Comparison of ENCODE assay signal across 22 cellular contexts in the genomic region with DNA sequence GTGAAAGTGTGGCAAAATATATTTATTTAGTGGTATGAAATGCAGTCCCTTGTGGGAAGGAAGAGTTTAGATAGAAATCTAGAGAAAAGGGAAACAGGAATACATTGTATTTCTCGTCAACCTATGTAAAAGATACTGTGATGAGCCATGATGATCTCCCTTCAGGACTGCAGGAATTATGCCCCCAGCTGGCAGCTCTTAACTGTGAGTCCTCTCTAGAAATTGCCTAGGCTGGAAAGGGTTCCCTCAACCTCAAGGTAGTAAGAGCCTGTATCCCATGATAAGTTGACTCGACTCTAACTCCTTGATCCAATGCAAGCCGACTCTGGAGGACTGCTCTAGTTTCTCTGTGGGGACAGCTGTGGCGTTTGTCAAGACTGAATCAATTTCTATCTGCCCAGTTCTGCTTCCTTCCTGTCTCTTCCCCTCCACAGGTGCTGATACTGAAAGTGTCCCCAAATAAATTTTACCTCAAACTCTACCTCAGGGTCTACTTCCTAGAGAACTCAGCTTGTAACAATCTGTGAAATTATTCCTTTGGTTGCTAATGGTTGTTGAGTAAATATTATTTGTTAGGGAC.
DNase-seq lines count a peak whose midpoint lies in the region; ATAC-seq and TF ChIP-seq lines count a peak whose summit lies in the region.
"Had no signal": no experiment of that assay in that cellular context is flagged by ENCODE, and none has a peak within 500 bp of the region (broad histone marks: within the 10 kb centered on the region; RNA-seq: fewer than 3 reads in every experiment).

No MANE protein-coding gene starts in this region.

- no peak overlapping the region for H3K4me3 ChIP-seq in BE2C (ENCODE audit: low read depth, low read length)
- no peak overlapping the region for H3K4me3 ChIP-seq in H7 (ENCODE audit: insufficient read depth, low read depth, low read length)
- no peak overlapping the region for H3K4me3 ChIP-seq in OCI-LY3 (ENCODE audit: low read length)
- H3K4me3 ChIP-seq in epithelial cell of esophagus (ENCODE audit: low read length): no peak overlapping the region
- no peak overlapping the region for H3K4me3 ChIP-seq in mammary epithelial cell (replicated peaks in 1 of 3; ENCODE audit: insufficient read depth in 1 of 3, low read depth in 2 of 3, low read length in 3 of 3)
- H3K4me3 ChIP-seq: cardiac muscle cell, hepatocyte, MG63, upper lobe of right lung had no signal

- TF ChIP-seq CTCF in BE2C (IDR thresholded peaks at IDR 0.05; ENCODE audit: low read depth, low read length) (no peak), OCI-LY3 (IDR thresholded peaks at IDR 0.05; ENCODE audit: low read depth, low read length) (peak; percentile 51), epithelial cell of esophagus (IDR thresholded peaks at IDR 0.05; ENCODE audit: insufficient read depth, low read depth, low read length, missing control alignments) (peak; percentile 3), mammary epithelial cell (conservative IDR thresholded peaks at IDR 0.05 in 1 of 2, IDR thresholded peaks at IDR 0.05 in 1 of 2; ENCODE audit: extremely low read depth in 1 of 2, insufficient read depth in 1 of 2, low read depth in 1 of 2, low read length in 2 of 2) (peak in 1 of 2 donors; percentile 27)

- H3K9me3 ChIP-seq in BE2C (no peaks in the 10 kb centered on the region), OCI-LY3 (ENCODE audit: insufficient read depth, low read length) (no peaks in the 10 kb centered on the region), mammary epithelial cell (replicated peaks; ENCODE audit: insufficient read depth, low read length) (no peaks in the 10 kb centered on the region)
- H3K9me3 ChIP-seq: upper lobe of right lung had no signal

- H3K79me2 ChIP-seq in OCI-LY3 (ENCODE audit: low read length) (no peaks in the 10 kb centered on the region), mammary epithelial cell (ENCODE audit: insufficient read depth, low read length) (no peaks in the 10 kb centered on the region)
- H3K79me2 ChIP-seq: hepatocyte had no signal

- no peak overlapping the region for H3K9ac ChIP-seq in OCI-LY3 (ENCODE audit: low read length)
- no peak overlapping the region for H3K9ac ChIP-seq in mammary epithelial cell (ENCODE audit: insufficient read depth, low read length)

- H2AFZ ChIP-seq in OCI-LY3 (ENCODE audit: low read depth, low read length) (peak overlapping the region; percentile 55; the same call in 1 of the 2 replicates), mammary epithelial cell (ENCODE audit: low read depth, low read length) (no peak overlapping the region)
- H2AFZ ChIP-seq: hepatocyte had no signal

- intact Hi-C loops in mammary epithelial cell (cut with micrococcal nuclease): no loop called here

- CTCF ChIA-PET in mammary epithelial cell (lab: Charles Lee; ENCODE audit: low non-redundant PET): no interaction called here

- in situ Hi-C loops in mammary epithelial cell (cut with MboI; ENCODE audit: low sequenced_read_pairs in 2 of 2): no loop called here

- H3K4me1 ChIP-seq in BE2C (peaks cover 4% of the 10 kb centered on the region), OCI-LY3 (ENCODE audit: low read length) (peaks cover 16% of the 10 kb centered on the region), mammary epithelial cell (ENCODE audit: insufficient read depth, low read length) (no peaks in the 10 kb centered on the region)
- H3K4me1 ChIP-seq: upper lobe of right lung had no signal

- H3K27me3 ChIP-seq in BE2C (no peaks in the 10 kb centered on the region), H7 (ENCODE audit: control insufficient read depth, insufficient read depth, low read length) (no peaks in the 10 kb centered on the region), OCI-LY3 (ENCODE audit: low read depth, low read length) (no peaks in the 10 kb centered on the region), mammary epithelial cell (ENCODE audit: insufficient read depth, low read length) (no peaks in the 10 kb centered on the region)
- H3K27me3 ChIP-seq: cardiac muscle cell, hepatocyte, MG63, upper lobe of right lung had no signal

- H4K20me1 ChIP-seq in OCI-LY3 (ENCODE audit: insufficient read depth, low read length): no peaks in the 10 kb centered on the region
- no peaks in the 10 kb centered on the region for H4K20me1 ChIP-seq in mammary epithelial cell (ENCODE audit: insufficient read depth, low read length)

- 98% methylated on average over 4 of the region's 4 CpGs for WGBS in mammary epithelial cell (ENCODE audit: low coverage, missing lambda C conversion rate)

- H3K4me2 ChIP-seq in OCI-LY3 (ENCODE audit: low read length): peak overlapping the region; percentile 32
- H3K4me2 ChIP-seq in mammary epithelial cell (ENCODE audit: insufficient read depth, low read depth, low read length): no peak overlapping the region
- H3K4me2 ChIP-seq: hepatocyte had no signal

- ATAC-seq in GM19452 (IDR thresholded peaks at IDR 0.05; ENCODE audit: unreplicated experiment) (no peak), HG02642 (IDR thresholded peaks at IDR 0.05; ENCODE audit: poor library complexity, unreplicated experiment) (no peak)
- ATAC-seq: activated T-cell treated with anti-CD3 and anti-CD28 coated beads, Interleukin-2, amount 50 U/mL, for 72 hours; esophagus mucosa; upper lobe of right lung had no signal

- BruUV-seq in mammary epithelial cell (replicated peaks; lab: Mats Ljungman, UMichigan): no TSS peak

- dilution Hi-C loops in mammary epithelial cell (cut with HindIII; ENCODE audit: low sequenced_read_pairs): no loop called here

- no peaks in the 10 kb centered on the region for H3K36me3 ChIP-seq in BE2C
- H3K36me3 ChIP-seq in H7 (replicated peaks; ENCODE audit: control insufficient read depth, insufficient read depth, low read length): no peaks in the 10 kb centered on the region
- H3K36me3 ChIP-seq in OCI-LY3 (replicated peaks; ENCODE audit: low read depth, low read length): no peaks in the 10 kb centered on the region
- H3K36me3 ChIP-seq in mammary epithelial cell (ENCODE audit: insufficient read depth, low read length): no peaks in the 10 kb centered on the region
- H3K36me3 ChIP-seq: cardiac muscle cell, MG63, upper lobe of right lung had no signal

- no peak overlapping the region for H3K27ac ChIP-seq in OCI-LY3 (ENCODE audit: low read length)
- H3K27ac ChIP-seq in mammary epithelial cell (ENCODE audit: insufficient read depth, low read depth, low read length): no peak overlapping the region
- H3K27ac ChIP-seq: cardiac muscle cell, hepatocyte, HL-60, upper lobe of right lung had no signal

- peak; percentile 5 for DNase-seq in BE2C
- DNase-seq in H7: peak; percentile 4
- peak; percentile 15 for DNase-seq in epithelial cell of esophagus (ENCODE audit: low read depth)
- no peak for DNase-seq in mammary epithelial cell
- no peak for DNase-seq in cerebellar cortex (ENCODE audit: low spot score)
- DNase-seq: activated CD4-positive, alpha-beta T cell treated with anti-CD3 and anti-CD28 coated beads for 48 hours; activated naive CD4-positive, alpha-beta T cell treated with anti-CD3 and anti-CD28 coated beads, Interleukin-2, amount 10 ng/mL, durations not matched to agents 7 days and 5 days; activated T-cell treated with anti-CD3 and anti-CD28 coated beads, Interleukin-2, amount 50 U/mL, for 72 hours; DMS 273 treated with DMSO at 0.1 percent for 48 hours; GF-D8; islet precursor cell; MG63; NCI-H526 treated with DMSO at 0.1 percent for 48 hours; T-helper 1 cell; upper lobe of right lung had no signal

Comparison
In these comparisons a context has a peak if more than half of its experiments do, and no peak if none do; other contexts are left out.
1. DNase-seq: peak in BE2C (single experiment), H7 (single experiment) and epithelial cell of esophagus (single experiment); none in mammary epithelial cell (single experiment) and cerebellar cortex (single experiment).